Comparison of ENCODE assay signal across 8 cellular contexts in genomic region chr22:23180301-23180892, GRCh38. TPM values are rescaled to one million over a fixed set of nuclear protein-coding genes. Genes with fewer than 3 reads are reported as not detected.
DNase-seq lines count a peak whose midpoint lies in the region; ATAC-seq and TF ChIP-seq lines count a peak whose summit lies in the region.

Gene BCR (plus strand): TSS chr22:23180509. CDS start chr22:23180961, 452 bp downstream.

- 0% methylated on average over 9 to 81 of the region's 88 CpGs for WGBS in stomach, 5 donors

- no peaks in the 10 kb centered on the region for H3K9me3 Mint-ChIP-seq in CD4-positive, alpha-beta T cell
- H3K9me3 Mint-ChIP-seq in activated T-helper 17 cell treated with anti-CD3 and anti-CD28 coated beads, Interleukin-2, amount 50 U/mL, for 72 hours = no peaks in the 10 kb centered on the region

- H3K4me2 ChIP-seq in HCT116 (ENCODE audit: low read length) (peak within 1 kb of the TSS; percentile 83), PC-9 (peak within 1 kb of the TSS; percentile 99)

- H3K4me1 ChIP-seq in HCT116 (ENCODE audit: control insufficient read depth in 1 of 2, insufficient read depth in 2 of 2, low read length in 2 of 2) (peaks cover 34 to 44% of the 10 kb centered on the region in 2 experiments), PC-9 (replicated peaks; ENCODE audit: insufficient read depth) (peaks cover 32% of the 10 kb centered on the region), mucosa of stomach (ENCODE audit: control insufficient read depth, insufficient read depth, low read length) (peaks cover 43% of the 10 kb centered on the region), stomach (peaks cover 53 to 73% (median 66%) of the 10 kb centered on the region in 4 donors)

- H3K27me3 Mint-ChIP-seq in CD4-positive, alpha-beta T cell = no peaks in the 10 kb centered on the region
- no peaks in the 10 kb centered on the region for H3K27me3 Mint-ChIP-seq in activated T-helper 17 cell treated with anti-CD3 and anti-CD28 coated beads, Interleukin-2, amount 50 U/mL, for 72 hours

- peak within 1 kb of the TSS; percentile 83 for H3K27ac Mint-ChIP-seq in CD4-positive, alpha-beta T cell
- peak within 1 kb of the TSS; percentile 86 for H3K27ac Mint-ChIP-seq in activated T-helper 17 cell treated with anti-CD3 and anti-CD28 coated beads, Interleukin-2, amount 50 U/mL, for 72 hours

- peaks cover 29% of the 10 kb centered on the region for H3F3A ChIP-seq in PC-9 (ENCODE audit: insufficient read depth, low read depth)

- intact Hi-C loops in CD4-positive, alpha-beta T cell (cut with DNase I, micrococcal nuclease) = loop anchor here (2.0 to 5.0 kb wide), 4 partner anchors 37 to 357 kb away; partner anchors contain the start of gene RSPH14 (in 1 of the 2)
- intact Hi-C loops in HCT116 (cut with micrococcal nuclease) = no loop called here
- intact Hi-C loops in PC-9 (cut with micrococcal nuclease; ENCODE audit: unreplicated experiment) = loop anchor here (5.0 kb wide), 2 partner anchors 67 to 82 kb away; no protein-coding TSS in a partner anchor
- intact Hi-C loops in stomach (cut with DNase I; ENCODE audit: low total_unique reads) = no loop called here

- peaks cover 6% of the 10 kb centered on the region; the same call in 1 of the 2 replicates for H4K20me1 ChIP-seq in HCT116 (ENCODE audit: insufficient read depth)
- H4K20me1 ChIP-seq in PC-9 (ENCODE audit: insufficient read depth) = peaks cover 37% of the 10 kb centered on the region

- POLR2A ChIA-PET in CD4-positive, alpha-beta T cell (lab: Charles Lee) = interaction anchor here (0.9 to 2.2 kb wide), 10 partner anchors 36 to 106 kb away, joined by 3 to 11 read pairs (median 4); no protein-coding TSS in a partner anchor
- POLR2A ChIA-PET in HCT116 (lab: Charles Lee) (no interaction called here), PC-9 (lab: Charles Lee; ENCODE audit: unreplicated experiment) (interaction anchor here (0.6 to 0.7 kb wide), 3 partner anchors 10 to 1106 kb away, joined by 3 to 12 read pairs (median 5); no protein-coding TSS in a partner anchor)

- RAD21 ChIA-PET in HCT116 (lab: Charles Lee; ENCODE audit: low non-redundant PET in 1 of 2, low total read pairs in 2 of 2, uncharacterized antibody in 2 of 2, unreplicated experiment in 2 of 2) = interaction anchor here in 1 of 2 experiments (1.3 kb wide), 1 partner anchor 101 kb away, joined by 5 read pairs; no protein-coding TSS in a partner anchor

- H3K36me3 Mint-ChIP-seq in CD4-positive, alpha-beta T cell (ENCODE audit: low read depth) = peaks cover 8% of the 10 kb centered on the region
- H3K36me3 Mint-ChIP-seq in activated T-helper 17 cell treated with anti-CD3 and anti-CD28 coated beads, Interleukin-2, amount 50 U/mL, for 72 hours (ENCODE audit: low read depth) = peaks cover 32% of the 10 kb centered on the region

- peak within 1 kb of the TSS; percentile 99 for H3K4me3 Mint-ChIP-seq in CD4-positive, alpha-beta T cell
- H3K4me3 Mint-ChIP-seq in activated T-helper 17 cell treated with anti-CD3 and anti-CD28 coated beads, Interleukin-2, amount 50 U/mL, for 72 hours = peak within 1 kb of the TSS; percentile 90

- H3K9me3 ChIP-seq in CD4-positive, alpha-beta T cell (ENCODE audit: control insufficient read depth, low read length) = no peaks in the 10 kb centered on the region
- H3K9me3 ChIP-seq in HCT116 (ENCODE audit: control insufficient read depth in 1 of 2, insufficient read depth in 1 of 2, low read depth in 1 of 2, low read length in 2 of 2) (peaks cover 14 to 17% of the 10 kb centered on the region in 2 experiments; a peak in 2 of 4 replicates), PC-9 (ENCODE audit: insufficient read depth, low read depth) (peaks cover 5% of the 10 kb centered on the region; the same call in 1 of the 2 replicates), mucosa of stomach (ENCODE audit: control insufficient read depth, low read length) (no peaks in the 10 kb centered on the region), stomach (peaks cover 0 to 15% (median 4%) of the 10 kb centered on the region in 4 donors)

- TF ChIP-seq POLR2A in HCT116 (IDR thresholded peaks at IDR 0.05; ENCODE audit: borderline replicate concordance, extremely low read depth, insufficient read depth, insufficient read length) (peak; percentile 33), stomach (IDR thresholded peaks at IDR 0.05) (no peak)

- peak; percentile 21 to 74 (median 56) for DNase-seq in CD4-positive, alpha-beta T cell
- DNase-seq in HCT116 (ENCODE audit: low read depth, low spot score) (peak; percentile 34), PC-9 (peak; percentile 51), fibroblast of gingiva (ENCODE audit: low read depth) (peak; percentile 65), stomach (peak; percentile 83)

- BruUV-seq in HCT116 (replicated peaks; lab: Mats Ljungman, UMichigan) = no TSS peak
- no TSS peak for BruUV-seq in PC-9 (replicated peaks; lab: Mats Ljungman, UMichigan)

- CTCF ChIA-PET in CD4-positive, alpha-beta T cell (lab: Charles Lee) = interaction anchor here (1.0 to 2.0 kb wide), 2 partner anchors 63 to 102 kb away, joined by 3 to 11 read pairs; no protein-coding TSS in a partner anchor
- CTCF ChIA-PET in HCT116 (lab: Charles Lee) = interaction anchor here (0.7 to 4.3 kb wide), 3 partner anchors 102 to 205 kb away, joined by 3 to 59 read pairs (median 7); no protein-coding TSS in a partner anchor
- CTCF ChIA-PET in PC-9 (lab: Charles Lee) = interaction anchor here (2.4 kb wide), 1 partner anchor 102 kb away, joined by 21 read pairs; no protein-coding TSS in a partner anchor

- H3K79me2 ChIP-seq in HCT116 (ENCODE audit: insufficient read depth, low read length) (peaks cover 42% of the 10 kb centered on the region), PC-9 (ENCODE audit: low read depth) (peaks cover 42% of the 10 kb centered on the region)

- TF ChIP-seq EP300 in stomach (IDR thresholded peaks at IDR 0.05) = no peak

- no peak for TF ChIP-seq CTCF in CD4-positive, alpha-beta T cell (IDR thresholded peaks at IDR 0.05)
- TF ChIP-seq CTCF in HCT116 (IDR thresholded peaks at IDR 0.05 in 2 of 3, conservative IDR thresholded peaks at IDR 0.05 in 1 of 3; ENCODE audit: borderline replicate concordance in 1 of 3, insufficient read depth in 1 of 3, low read depth in 2 of 3, low read length in 2 of 3) (no peak), PC-9 (conservative IDR thresholded peaks at IDR 0.05) (no peak), stomach (IDR thresholded peaks at IDR 0.05) (no peak)

- TF ChIP-seq RAD21 in HCT116 (IDR thresholded peaks at IDR 0.05; ENCODE audit: low read depth) = no peak

- H3K9me2 ChIP-seq in HCT116 (ENCODE audit: insufficient read depth) (no peaks in the 10 kb centered on the region), PC-9 (ENCODE audit: insufficient read depth) (no peaks in the 10 kb centered on the region)

- H3K4me3 ChIP-seq in HCT116 (replicated peaks in 1 of 2; ENCODE audit: low read depth in 1 of 2, low read length in 2 of 2) = peak within 1 kb of the TSS; percentile 69 to 81
- peak within 1 kb of the TSS; percentile 62 for H3K4me3 ChIP-seq in PC-9
- H3K4me3 ChIP-seq in mucosa of stomach (ENCODE audit: low read length) = peak within 1 kb of the TSS; percentile 32
- peak within 1 kb of the TSS; percentile 66 to 73 (median 69) for H3K4me3 ChIP-seq in stomach

- no peaks in the 10 kb centered on the region for H3K27me3 ChIP-seq in CD4-positive, alpha-beta T cell (ENCODE audit: control insufficient read depth, insufficient read depth, low read length)
- H3K27me3 ChIP-seq in HCT116 (ENCODE audit: insufficient read depth, low read length) (no peaks in the 10 kb centered on the region), PC-9 (ENCODE audit: insufficient read depth, low read depth) (no peaks in the 10 kb centered on the region), mucosa of stomach (ENCODE audit: control insufficient read depth, insufficient read depth, low read length) (no peaks in the 10 kb centered on the region), stomach (no peaks in the 10 kb centered on the region)

- peak; percentile 71 for ATAC-seq in CD4-positive, alpha-beta T cell (ENCODE audit: poor library complexity)
- ATAC-seq in HCT116 (peak; percentile 88), HG03354 (IDR thresholded peaks at IDR 0.05; ENCODE audit: poor library complexity, severe bottlenecking, unreplicated experiment) (no peak)
- peak; percentile 25 for ATAC-seq in activated T-helper 17 cell treated with anti-CD3 and anti-CD28 coated beads, Interleukin-2, amount 50 U/mL, for 72 hours (replicated peaks)

- peaks cover 0 to 13% of the 10 kb centered on the region in 2 experiments; a peak in 1 of 4 replicates for H3K36me3 ChIP-seq in HCT116 (ENCODE audit: control insufficient read depth in 1 of 2, insufficient read depth in 2 of 2, low read length in 2 of 2)
- no peaks in the 10 kb centered on the region for H3K36me3 ChIP-seq in PC-9 (ENCODE audit: low read depth)
- H3K36me3 ChIP-seq in mucosa of stomach (ENCODE audit: control insufficient read depth, insufficient read depth, low read length) = no peaks in the 10 kb centered on the region
- peaks cover 0 to 6% (median 0%) of the 10 kb centered on the region in 4 donors for H3K36me3 ChIP-seq in stomach

- peak within 1 kb of the TSS; percentile 67 for H3K9ac ChIP-seq in HCT116 (ENCODE audit: low read length)
- peak within 1 kb of the TSS; percentile 75 for H3K9ac ChIP-seq in mucosa of stomach (ENCODE audit: low read length)

- peak within 1 kb of the TSS; percentile 35 for H3K27ac ChIP-seq in CD4-positive, alpha-beta T cell (ENCODE audit: low read depth, low read length)
- peak within 1 kb of the TSS; percentile 83 for H3K27ac ChIP-seq in HCT116 (ENCODE audit: low read depth, low read length)
- H3K27ac ChIP-seq in PC-9 = no peak within 1 kb of the TSS
- H3K27ac ChIP-seq in stomach = peak within 1 kb of the TSS; percentile 81 to 90 (median 84)

- H2AFZ ChIP-seq in HCT116 (ENCODE audit: low read depth, low read length, poor library complexity, severe bottlenecking) = no peak within 1 kb of the TSS
- peak within 1 kb of the TSS; percentile 72 for H2AFZ ChIP-seq in PC-9

- H3K4me1 Mint-ChIP-seq in CD4-positive, alpha-beta T cell (ENCODE audit: low read depth) = peaks cover 52% of the 10 kb centered on the region
- peaks cover 35% of the 10 kb centered on the region for H3K4me1 Mint-ChIP-seq in activated T-helper 17 cell treated with anti-CD3 and anti-CD28 coated beads, Interleukin-2, amount 50 U/mL, for 72 hours

TF ChIP-seq in HCT116, 20 proteins besides CTCF, POLR2A, EP300 and RAD21 (continues in another document):
- no peak for TF ChIP-seq JUND (IDR thresholded peaks at IDR 0.05)
- no peak for TF ChIP-seq TCF7L2 (IDR thresholded peaks at IDR 0.05; ENCODE audit: borderline replicate concordance, extremely low read depth, insufficient read depth, insufficient read length)

RNA-seq across cellular contexts. Expression of gene BCR, which starts in this region (rescaled TPM):
- 10 to 100 TPM; 60.0 to 64.8 TPM for total RNA-seq in CD4-positive, alpha-beta T cell
- total RNA-seq in HCT116 (2021; ENCODE audit: unreplicated experiment) = 39.7 TPM
- polyA plus RNA-seq in HCT116 (2012) = 31.2 and 44.1 TPM in 2 replicates
- total RNA-seq in PC-9 (2021) = 47.8 and 54.9 TPM in 2 replicates
- total RNA-seq in activated T-helper 17 cell treated with anti-CD3 and anti-CD28 coated beads, Interleukin-2, amount 50 U/mL, for 72 hours = 10 to 100 TPM; 43.3 to 50.3 TPM
- 10 to 100 TPM; 12.8 to 80.1 (median 41.5) TPM for total RNA-seq in stomach
- 10 to 100 TPM; 10.4 to 14.7 (median 14.1) TPM for polyA plus RNA-seq in stomach

Comparison
In these comparisons a context has a peak if more than half of its experiments do, and no peak if none do; other contexts are left out.
1. intact Hi-C loops: an anchor here in CD4-positive, alpha-beta T cell (2.0 to 5.0 kb wide) and PC-9 (5.0 kb wide); none called in HCT116 and stomach.